1 cellular context compared by ENCODE assay signal in genomic region chr22:40552070-40552469, GRCh38.
TF ChIP-seq lines count a peak whose summit lies in the region.

No MANE protein-coding gene starts in this region.

TF ChIP-seq in K562, 482 proteins besides CTCF, POLR2A, EP300 and RAD21 (continued from another document and continues in another):
- no peak for TF ChIP-seq E2F8 (IDR thresholded peaks at IDR 0.05; ENCODE audit: low read depth, partially characterized antibody)
- TF ChIP-seq TFAM (CRISPR knock-in tag; conservative IDR thresholded peaks at IDR 0.05) = no peak
- no peak for TF ChIP-seq GABPA (tag; conservative IDR thresholded peaks at IDR 0.05; ENCODE audit: low read depth)
- peak; percentile 90 for TF ChIP-seq DPF2 (IDR thresholded peaks at IDR 0.05)
- TF ChIP-seq ZNF174 (CRISPR knock-in tag; IDR thresholded peaks at IDR 0.05) = no peak
- peak; percentile 59 for TF ChIP-seq NBN (IDR thresholded peaks at IDR 0.05; ENCODE audit: low read depth)
- TF ChIP-seq MTA1 (IDR thresholded peaks at IDR 0.05; ENCODE audit: borderline replicate concordance) = no peak
- peak; percentile 57 for TF ChIP-seq PRDM10 (IDR thresholded peaks at IDR 0.05; ENCODE audit: partially characterized antibody)
- TF ChIP-seq NR4A1 (CRISPR knock-in tag; IDR thresholded peaks at IDR 0.05) = no peak
- peak; percentile 32; the same call in 1 of the 2 replicates for TF ChIP-seq NR4A1 (tag; IDR thresholded peaks at IDR 0.05)
- TF ChIP-seq OTX1 (CRISPR knock-in tag; IDR thresholded peaks at IDR 0.05) = no peak
- no peak for TF ChIP-seq SRSF1 (IDR thresholded peaks at IDR 0.05; ENCODE audit: low read depth, low read length)
- no peak for TF ChIP-seq ZBTB49 (CRISPR knock-in tag; IDR thresholded peaks at IDR 0.05; ENCODE audit: borderline replicate concordance)
- no peak for TF ChIP-seq PTRF (tag; IDR thresholded peaks at IDR 0.05)
- no peak for TF ChIP-seq ZC3H11A (IDR thresholded peaks at IDR 0.05; ENCODE audit: low read depth, low read length)
- peak; percentile 89 for TF ChIP-seq CC2D1A (IDR thresholded peaks at IDR 0.05)
- no peak for TF ChIP-seq SMARCC2 (IDR thresholded peaks at IDR 0.05; ENCODE audit: low read depth)
- TF ChIP-seq ZNF212 (CRISPR knock-in tag; IDR thresholded peaks at IDR 0.05) = no peak
- TF ChIP-seq SRSF7 (optimal IDR thresholded peaks at IDR 0.05; ENCODE audit: low read depth, low read length) = no peak
- TF ChIP-seq, protein P1, sequence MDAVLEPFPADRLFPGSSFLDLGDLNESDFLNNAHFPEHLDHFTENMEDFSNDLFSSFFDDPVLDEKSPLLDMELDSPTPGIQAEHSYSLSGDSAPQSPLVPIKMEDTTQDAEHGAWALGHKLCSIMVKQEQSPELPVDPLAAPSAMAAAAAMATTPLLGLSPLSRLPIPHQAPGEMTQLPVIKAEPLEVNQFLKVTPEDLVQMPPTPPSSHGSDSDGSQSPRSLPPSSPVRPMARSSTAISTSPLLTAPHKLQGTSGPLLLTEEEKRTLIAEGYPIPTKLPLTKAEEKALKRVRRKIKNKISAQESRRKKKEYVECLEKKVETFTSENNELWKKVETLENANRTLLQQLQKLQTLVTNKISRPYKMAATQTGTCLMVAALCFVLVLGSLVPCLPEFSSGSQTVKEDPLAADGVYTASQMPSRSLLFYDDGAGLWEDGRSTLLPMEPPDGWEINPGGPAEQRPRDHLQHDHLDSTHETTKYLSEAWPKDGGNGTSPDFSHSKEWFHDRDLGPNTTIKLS (IDR thresholded peaks at IDR 0.05; ENCODE audit: borderline replicate concordance, low read depth) = no peak
- TF ChIP-seq SRF (CRISPR knock-in tag; IDR thresholded peaks at IDR 0.05) = no peak; a peak in 1 of 4 replicates
- no peak for TF ChIP-seq DNMT1 (IDR thresholded peaks at IDR 0.05)
- TF ChIP-seq ADNP (tag; IDR thresholded peaks at IDR 0.05) = no peak
- TF ChIP-seq HDAC3 (IDR thresholded peaks at IDR 0.05; ENCODE audit: borderline replicate concordance, partially characterized antibody) = peak; percentile 46
- TF ChIP-seq NCOR1 (IDR thresholded peaks at IDR 0.05) = peak; percentile 85
- TF ChIP-seq NFRKB (IDR thresholded peaks at IDR 0.05; ENCODE audit: low read depth) = no peak
- TF ChIP-seq HNRNPK (IDR thresholded peaks at IDR 0.05; ENCODE audit: low read depth, low read length, poor library complexity, severe bottlenecking) = no peak
- TF ChIP-seq SAFB (IDR thresholded peaks at IDR 0.05; ENCODE audit: borderline replicate concordance, low read depth, low read length) = no peak
- TF ChIP-seq NR2C1 (IDR thresholded peaks at IDR 0.05) = peak; percentile 21; the same call in 1 of the 2 replicates
- TF ChIP-seq NR2C1 (tag; IDR thresholded peaks at IDR 0.05) = peak; percentile 35; the same call in 1 of the 2 replicates
- TF ChIP-seq CHAMP1 (IDR thresholded peaks at IDR 0.05) = peak; percentile 86; the same call in 1 of the 2 replicates
- TF ChIP-seq ZNF398 (CRISPR knock-in tag; IDR thresholded peaks at IDR 0.05) = no peak
- no peak for TF ChIP-seq RBM34 (IDR thresholded peaks at IDR 0.05; ENCODE audit: borderline replicate concordance, insufficient read depth, low read length)
- TF ChIP-seq, protein P2, sequence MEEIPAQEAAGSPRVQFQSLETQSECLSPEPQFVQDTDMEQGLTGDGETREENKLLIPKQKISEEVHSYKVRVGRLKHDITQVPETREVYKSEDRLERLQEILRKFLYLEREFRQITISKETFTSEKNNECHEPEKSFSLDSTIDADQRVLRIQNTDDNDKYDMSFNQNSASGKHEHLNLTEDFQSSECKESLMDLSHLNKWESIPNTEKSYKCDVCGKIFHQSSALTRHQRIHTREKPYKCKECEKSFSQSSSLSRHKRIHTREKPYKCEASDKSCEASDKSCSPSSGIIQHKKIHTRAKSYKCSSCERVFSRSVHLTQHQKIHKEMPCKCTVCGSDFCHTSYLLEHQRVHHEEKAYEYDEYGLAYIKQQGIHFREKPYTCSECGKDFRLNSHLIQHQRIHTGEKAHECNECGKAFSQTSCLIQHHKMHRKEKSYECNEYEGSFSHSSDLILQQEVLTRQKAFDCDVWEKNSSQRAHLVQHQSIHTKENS (CRISPR knock-in tag; IDR thresholded peaks at IDR 0.05) = no peak
- no peak for TF ChIP-seq HIVEP1 (CRISPR knock-in tag; IDR thresholded peaks at IDR 0.05)
- peak; percentile 84 for TF ChIP-seq CBFA2T2 (conservative IDR thresholded peaks at IDR 0.05)
- no peak for TF ChIP-seq TCF7L2 (IDR thresholded peaks at IDR 0.05; ENCODE audit: low read depth, low read length)
- TF ChIP-seq AFF4 (CRISPR knock-in tag; IDR thresholded peaks at IDR 0.05) = no peak
- no peak for TF ChIP-seq ZNF444 (CRISPR knock-in tag; IDR thresholded peaks at IDR 0.05)
- TF ChIP-seq, protein P3, sequence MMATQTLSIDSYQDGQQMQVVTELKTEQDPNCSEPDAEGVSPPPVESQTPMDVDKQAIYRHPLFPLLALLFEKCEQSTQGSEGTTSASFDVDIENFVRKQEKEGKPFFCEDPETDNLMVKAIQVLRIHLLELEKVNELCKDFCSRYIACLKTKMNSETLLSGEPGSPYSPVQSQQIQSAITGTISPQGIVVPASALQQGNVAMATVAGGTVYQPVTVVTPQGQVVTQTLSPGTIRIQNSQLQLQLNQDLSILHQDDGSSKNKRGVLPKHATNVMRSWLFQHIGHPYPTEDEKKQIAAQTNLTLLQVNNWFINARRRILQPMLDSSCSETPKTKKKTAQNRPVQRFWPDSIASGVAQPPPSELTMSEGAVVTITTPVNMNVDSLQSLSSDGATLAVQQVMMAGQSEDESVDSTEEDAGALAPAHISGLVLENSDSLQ (IDR thresholded peaks at IDR 0.05) = no peak
